12 cellular contexts compared by ENCODE assay signal in the genomic region with DNA sequence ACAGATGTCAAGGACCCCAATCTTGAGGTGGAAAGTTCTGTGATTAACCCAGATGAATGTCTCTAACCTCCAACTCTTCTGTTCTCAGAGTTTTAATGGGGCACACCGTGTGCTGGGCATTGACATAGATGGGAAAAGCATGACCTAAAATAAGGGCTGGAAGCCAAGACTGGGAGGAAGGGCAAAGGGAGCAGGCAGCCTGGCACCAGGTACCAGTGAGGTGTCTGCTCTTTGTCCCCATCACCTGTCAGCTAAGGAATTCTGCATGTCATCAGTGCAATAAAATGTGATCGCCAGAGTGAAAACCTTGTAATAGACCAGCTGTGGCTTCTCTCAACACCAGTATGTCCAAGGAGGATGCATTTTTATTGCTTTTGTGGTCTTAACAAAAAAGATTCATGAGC.
A peak's percentile ranks its signal among the peaks of the same experiment; 100 is the strongest.
DNase-seq lines count a peak whose midpoint lies in the region; ATAC-seq, FAIRE-seq and TF ChIP-seq lines count a peak whose summit lies in the region.
"Had no signal": no experiment of that assay in that cellular context is flagged by ENCODE, and none has a peak within 500 bp of the region (broad histone marks: within the 10 kb centered on the region; RNA-seq: fewer than 3 reads in every experiment).

No MANE protein-coding gene starts in this region.

- TF ChIP-seq CTCF in C4-2B (conservative IDR thresholded peaks at IDR 0.05): peak; percentile 37
- TF ChIP-seq CTCF in heart left ventricle (IDR thresholded peaks at IDR 0.05): no peak
- no peak for TF ChIP-seq CTCF in pancreas (IDR thresholded peaks at IDR 0.05)
- TF ChIP-seq CTCF in coronary artery (IDR thresholded peaks at IDR 0.05): no peak

- H3K27me3 ChIP-seq in heart left ventricle: no peaks in the 10 kb centered on the region
- H3K27me3 ChIP-seq in pancreas: no peaks in the 10 kb centered on the region
- H3K27me3 ChIP-seq: SJCRH30, upper lobe of left lung had no signal

- no peak overlapping the region for H3K4me3 ChIP-seq in heart left ventricle
- no peak overlapping the region for H3K4me3 ChIP-seq in pancreas
- H3K4me3 ChIP-seq in coronary artery: no peak overlapping the region
- H3K4me3 ChIP-seq: SJCRH30, upper lobe of left lung had no signal

- DNase-seq in RCC 7860 (ENCODE audit: low spot score): peak; percentile 49
- DNase-seq in heart left ventricle: peak in 4 of 5 donors; percentile 77 to 81 (median 80)
- DNase-seq in pancreas: peak in 1 of 6 donors; percentile 52
- no peak for DNase-seq in coronary artery (ENCODE audit: low spot score)
- DNase-seq in NCI-H345 (lab: John Stamatoyannopoulos, UW): no peak
- DNase-seq in globus pallidus (ENCODE audit: low spot score): no peak
- DNase-seq: activated T-cell treated with anti-CD3 and anti-CD28 coated beads, Interleukin-2, amount 50 U/mL, for 24 hours; NCI-H446; SJCRH30; upper lobe of left lung had no signal

- no peaks in the 10 kb centered on the region for H3K36me3 ChIP-seq in heart left ventricle
- H3K36me3 ChIP-seq in pancreas: no peaks in the 10 kb centered on the region
- H3K36me3 ChIP-seq: SJCRH30, upper lobe of left lung had no signal

- no peak for FAIRE-seq in RCC 7860 (lab: Jason Lieb, UNC)
- FAIRE-seq in pancreas (lab: Jason Lieb, UNC): no peak

- H3K4me1 ChIP-seq in heart left ventricle: peaks cover 3 to 73% (median 37%) of the 10 kb centered on the region in 12 donors
- H3K4me1 ChIP-seq in pancreas: peaks cover 13 to 43% (median 19%) of the 10 kb centered on the region in 3 donors

- 26 to 51% (median 39%) methylated on average over 2 of the region's 2 CpGs for WGBS in heart left ventricle, 4 donors
- 37 to 46% methylated on average over 2 of the region's 2 CpGs for WGBS in pancreas, 2 donors

- H3K9me3 ChIP-seq in heart left ventricle: no peaks in the 10 kb centered on the region
- H3K9me3 ChIP-seq in pancreas: no peaks in the 10 kb centered on the region
- H3K9me3 ChIP-seq: SJCRH30, upper lobe of left lung had no signal

- intact Hi-C loops in heart left ventricle (cut with DNase I) (loop anchor here in 8 of 10 donors (1.0 to 10.0 kb wide), 7 partner anchors 52 to 145 kb away; a partner anchor contains a TSS), pancreas (cut with DNase I) (no loop called here)

- TF ChIP-seq POLR2A in heart left ventricle (IDR thresholded peaks at IDR 0.05): no peak

- H3K27ac ChIP-seq in C4-2B (no peak overlapping the region), heart left ventricle (peak overlapping the region; percentile 78 to 97 (median 90)), pancreas (peak overlapping the region in 2 of 4 donors; percentile 25 to 31), coronary artery (peak overlapping the region in 1 of 2 donors; percentile 45)
- H3K27ac ChIP-seq: SJCRH30, upper lobe of left lung had no signal

- ATAC-seq in heart left ventricle: peak; percentile 65 to 77 (median 70)
- peak in 3 of 4 donors; percentile 3 to 36 (median 33) for ATAC-seq in pancreas
- ATAC-seq in GM18868 (IDR thresholded peaks at IDR 0.05; ENCODE audit: unreplicated experiment): no peak

Comparison
In these comparisons a context has a peak if more than half of its experiments do, and no peak if none do; other contexts are left out.
1. DNase-seq: peak in RCC 7860 (single experiment) and heart left ventricle (4 of 5); none in coronary artery (single experiment), NCI-H345 (single experiment) and globus pallidus (single experiment).
2. intact Hi-C loops: an anchor here in heart left ventricle (1.0 to 10.0 kb wide); none called in pancreas.